16 cellular contexts compared by ENCODE assay signal in genomic region chr11:116581349-116581748, GRCh38.
DNase-seq lines count a peak whose midpoint lies in the region; ATAC-seq and TF ChIP-seq lines count a peak whose summit lies in the region.
"Had no signal": no experiment of that assay in that cellular context is flagged by ENCODE, and none has a peak within 500 bp of the region (broad histone marks: within the 10 kb centered on the region; RNA-seq: fewer than 3 reads in every experiment).

No MANE protein-coding gene starts in this region.

- H3K56ac ChIP-seq in H9 (ENCODE audit: insufficient read length, low read depth, low read length): no peak overlapping the region
- H3K56ac ChIP-seq in mesendoderm (ENCODE audit: low read length): peak overlapping the region; percentile 7

- H3K9me3 ChIP-seq in Caco-2 (no peaks in the 10 kb centered on the region), H9 (ENCODE audit: control insufficient read depth, low read depth, low read length) (no peaks in the 10 kb centered on the region), ectodermal cell (ENCODE audit: control insufficient read depth, low read length) (no peaks in the 10 kb centered on the region)
- H3K9me3 ChIP-seq: A549, SJCRH30 had no signal

- peaks cover 13% of the 10 kb centered on the region for H3K27me3 ChIP-seq in Caco-2 (replicated peaks; ENCODE audit: control insufficient read depth, insufficient read depth, low read length)
- peaks cover 47% of the 10 kb centered on the region for H3K27me3 ChIP-seq in H9 (ENCODE audit: insufficient read depth, low read length)
- peaks cover 92% of the 10 kb centered on the region for H3K27me3 ChIP-seq in ectodermal cell (ENCODE audit: control insufficient read depth, insufficient read depth, low read length, poor library complexity, severe bottlenecking)
- peaks cover 4% of the 10 kb centered on the region for H3K27me3 ChIP-seq in mesendoderm (ENCODE audit: insufficient read depth, low read length, poor library complexity)
- H3K27me3 ChIP-seq: BLaER1 treated with 17β-estradiol and CSF1 and Interleukin-3, amounts not matched to agents 10 nM and 100 nM; SJCRH30 had no signal

- H3K23me2 ChIP-seq in H9 (ENCODE audit: insufficient read length, low read depth, low read length, poor library complexity, severe bottlenecking): peaks cover 8% of the 10 kb centered on the region

- H3K18ac ChIP-seq in H9 (ENCODE audit: insufficient read length, low read depth, low read length) (no peak overlapping the region), mesendoderm (ENCODE audit: low read length) (no peak overlapping the region)

- H3K4me1 Mint-ChIP-seq in Caco-2 (ENCODE audit: low read depth, unreplicated experiment) (no peaks in the 10 kb centered on the region), H9 (peaks cover 55 to 61% of the 10 kb centered on the region in 2 experiments)
- H3K4me1 Mint-ChIP-seq: CD8-positive, alpha-beta memory T cell had no signal

- H2AK5ac ChIP-seq in H9 (ENCODE audit: insufficient read length, low read length): no peak overlapping the region
- no peak overlapping the region for H2AK5ac ChIP-seq in mesendoderm (ENCODE audit: low read length)

- H3K36me3 ChIP-seq in Caco-2 (ENCODE audit: control insufficient read depth, insufficient read depth, low read length) (no peaks in the 10 kb centered on the region), ectodermal cell (ENCODE audit: control insufficient read depth, insufficient read depth, low read length) (no peaks in the 10 kb centered on the region), mesendoderm (ENCODE audit: control insufficient read depth, insufficient read depth, low read length) (no peaks in the 10 kb centered on the region)
- H3K36me3 ChIP-seq: BLaER1 treated with 17β-estradiol and CSF1 and Interleukin-3, amounts not matched to agents 10 nM and 100 nM; SJCRH30 had no signal

- intact Hi-C loops in Caco-2 (cut with micrococcal nuclease; ENCODE audit: unreplicated experiment): no loop called here

- H3T11ph ChIP-seq in H9 (ENCODE audit: low read length): no peak overlapping the region

- H3K79me1 ChIP-seq in H9 (ENCODE audit: insufficient read depth, low read depth, low read length, poor library complexity, severe bottlenecking): no peaks in the 10 kb centered on the region
- no peaks in the 10 kb centered on the region for H3K79me1 ChIP-seq in mesendoderm (ENCODE audit: low read length)

- no peak overlapping the region for H2BK20ac ChIP-seq in H9 (ENCODE audit: low read depth, low read length, poor library complexity, severe bottlenecking)

- H4K5ac ChIP-seq in H9 (ENCODE audit: insufficient read length, low read depth, low read length) (no peak overlapping the region), mesendoderm (ENCODE audit: low read length) (no peak overlapping the region)

- H3K9ac ChIP-seq in H9 (ENCODE audit: extremely low read depth, insufficient read length, low read length): no peak overlapping the region
- no peak overlapping the region for H3K9ac ChIP-seq in mesendoderm (ENCODE audit: low read length)
- H3K9ac ChIP-seq: BLaER1 treated with 17β-estradiol and CSF1 and Interleukin-3, amounts not matched to agents 10 nM and 100 nM had no signal

- H4K20me1 ChIP-seq in H9 (ENCODE audit: control insufficient read depth, insufficient read depth, insufficient read length): no peaks in the 10 kb centered on the region
- H4K20me1 ChIP-seq: BLaER1 treated with 17β-estradiol and CSF1 and Interleukin-3, amounts not matched to agents 10 nM and 100 nM had no signal

- H4K91ac ChIP-seq in H9 (ENCODE audit: insufficient read length, low read depth, low read length): no peak overlapping the region

- H3K27ac ChIP-seq in H9 (ENCODE audit: insufficient read length, low read depth, low read length) (no peak overlapping the region), ectodermal cell (ENCODE audit: insufficient read depth, low read depth, low read length, poor library complexity, severe bottlenecking) (no peak overlapping the region), mesendoderm (ENCODE audit: low read depth, low read length) (no peak overlapping the region)
- H3K27ac ChIP-seq: A549; BLaER1 treated with 17β-estradiol and CSF1 and Interleukin-3, amounts not matched to agents 10 nM and 100 nM; SJCRH30 had no signal

- no TSS peak for BruUV-seq in Caco-2 (replicated peaks; lab: Mats Ljungman, UMichigan)

- H4K8ac ChIP-seq in H9 (replicated peaks; ENCODE audit: insufficient read length, low read depth, low read length) (no peak overlapping the region), mesendoderm (ENCODE audit: low read depth, low read length) (no peak overlapping the region)

- no CpG with 5 or more reads among the region's 13 CpGs for WGBS in H9 (ENCODE audit: extremely low coverage, insufficient read length, low lambda C conversion rate)
- whole genome bisulfite sequencing in ectodermal cell, 2 experiments: 22 to 24% methylated on average over 13 of the region's 13 CpGs
- whole genome bisulfite sequencing in mesendoderm (ENCODE audit: extremely low coverage, insufficient coverage, low lambda C conversion rate): no CpG with 5 or more reads among the region's 13 CpGs

- CTCF ChIA-PET in Caco-2 (lab: Charles Lee): interaction anchor here (0.6 kb wide), 1 partner anchor 300 kb away, joined by 3 read pairs; no protein-coding TSS in a partner anchor

- H3K27me3 Mint-ChIP-seq in Caco-2 (ENCODE audit: insufficient read depth, unreplicated experiment): peaks cover 62% of the 10 kb centered on the region
- H3K27me3 Mint-ChIP-seq in H9 (ENCODE audit: low read depth): peaks cover 97% of the 10 kb centered on the region

- H2BK5ac ChIP-seq in H9 (ENCODE audit: insufficient read length, low read length) (no peak overlapping the region), mesendoderm (ENCODE audit: low read length) (no peak overlapping the region)

- H2BK120ac ChIP-seq in H9 (ENCODE audit: low read depth, low read length, poor library complexity, severe bottlenecking): no peak overlapping the region
- H2BK120ac ChIP-seq in mesendoderm (ENCODE audit: low read depth, low read length): no peak overlapping the region

- H3K4ac ChIP-seq in H9 (ENCODE audit: low read depth, low read length) (no peak overlapping the region), mesendoderm (ENCODE audit: low read depth, low read length) (no peak overlapping the region)

- H3K4me1 ChIP-seq in Caco-2: peaks cover 9% of the 10 kb centered on the region
- H3K4me1 ChIP-seq in H9 (ENCODE audit: insufficient read depth, low read length): 0 out of 2 replicates have a peak, but pooled peaks cover 3% of the 10 kb centered on the region
- H3K4me1 ChIP-seq in ectodermal cell (ENCODE audit: control insufficient read depth, insufficient read depth, low read length): peaks cover 19% of the 10 kb centered on the region
- H3K4me1 ChIP-seq in mesendoderm (ENCODE audit: control insufficient read depth, low read depth, low read length): peaks cover 8% of the 10 kb centered on the region
- H3K4me1 ChIP-seq: A549, SJCRH30 had no signal

- H3K14ac ChIP-seq in H9 (ENCODE audit: insufficient read depth, low read length): no peak overlapping the region

- H3K79me2 ChIP-seq in H9 (ENCODE audit: insufficient read depth, low read length): no peaks in the 10 kb centered on the region
- no peaks in the 10 kb centered on the region for H3K79me2 ChIP-seq in mesendoderm (ENCODE audit: control insufficient read depth, insufficient read depth, low read length)

- POLR2A ChIA-PET in Caco-2 (lab: Charles Lee): no interaction called here

- TF ChIP-seq CTCF in Caco-2 (IDR thresholded peaks at IDR 0.05; ENCODE audit: insufficient read depth in 1 of 2, low read depth in 1 of 2, low read length in 1 of 2, severe bottlenecking in 1 of 2, unreplicated experiment in 1 of 2) (no peak), H9 (conservative IDR thresholded peaks at IDR 0.05) (no peak)

- H3K4me3 ChIP-seq in Caco-2 (ENCODE audit: low read depth, low read length): no peak overlapping the region
- peak overlapping the region; percentile 13 for H3K4me3 ChIP-seq in ectodermal cell (ENCODE audit: insufficient read depth, low read depth, low read length)
- H3K4me3 ChIP-seq in mesendoderm (ENCODE audit: low read length): no peak overlapping the region
- H3K4me3 ChIP-seq: A549; BLaER1 treated with 17β-estradiol and CSF1 and Interleukin-3, amounts not matched to agents 10 nM and 100 nM; SJCRH30 had no signal

- H3K4me2 ChIP-seq in H9 (ENCODE audit: insufficient read depth, insufficient read length, low read length) (peak overlapping the region; percentile 51), mesendoderm (ENCODE audit: low read length) (peak overlapping the region; percentile 0)
- H3K4me2 ChIP-seq: BLaER1 treated with 17β-estradiol and CSF1 and Interleukin-3, amounts not matched to agents 10 nM and 100 nM had no signal

- H3K4me3 Mint-ChIP-seq in Caco-2 (ENCODE audit: unreplicated experiment) (peak overlapping the region; percentile 20), H9 (peak overlapping the region; percentile 30 to 70)
- H3K4me3 Mint-ChIP-seq: CD8-positive, alpha-beta memory T cell had no signal

- DNase-seq in Caco-2 (no peak), H9 (no peak), mesendoderm (peak; percentile 31), NCI-H1417 treated with DMSO at 0.1 percent for 48 hours (lab: John Stamatoyannopoulos, UW) (no peak), GM03348 (ENCODE audit: low spot score) (no peak)
- DNase-seq: CD8-positive, alpha-beta memory T cell; HCEC 1CT; KG1; NCI-H1092; SJCRH30 had no signal

- ATAC-seq in GM21576 (IDR thresholded peaks at IDR 0.05; ENCODE audit: unreplicated experiment) (no peak), GM21723 (IDR thresholded peaks at IDR 0.05; ENCODE audit: unreplicated experiment) (no peak)
- ATAC-seq: A549, HepG2 had no signal

- H3K23ac ChIP-seq in H9 (ENCODE audit: insufficient read length, low read depth, low read length) (no peak overlapping the region), mesendoderm (ENCODE audit: low read length) (no peak overlapping the region)

- H3K36me3 Mint-ChIP-seq in Caco-2 (ENCODE audit: insufficient read depth, unreplicated experiment) (no peaks in the 10 kb centered on the region), H9 (ENCODE audit: insufficient read depth in 1 of 3, low read depth in 3 of 3) (peaks cover 0 to 2% (median 0%) of the 10 kb centered on the region in 3 experiments; a peak in 1 of 7 replicates)
- H3K36me3 Mint-ChIP-seq: CD8-positive, alpha-beta memory T cell had no signal

- H3K27ac Mint-ChIP-seq in Caco-2 (ENCODE audit: unreplicated experiment) (no peak overlapping the region), H9 (no peak overlapping the region; a peak in 1 of 7 replicates)
- H3K27ac Mint-ChIP-seq: CD8-positive, alpha-beta memory T cell had no signal

- H2BK12ac ChIP-seq in H9 (ENCODE audit: insufficient read length, low read depth, low read length): no peak overlapping the region

- no peak overlapping the region for H2AFZ ChIP-seq in H9 (ENCODE audit: low read length)

- H3K9me3 Mint-ChIP-seq in Caco-2 (ENCODE audit: unreplicated experiment) (no peaks in the 10 kb centered on the region), H9 (peaks cover 0 to 2% of the 10 kb centered on the region in 2 experiments; a peak in 2 of 5 replicates)
- H3K9me3 Mint-ChIP-seq: CD8-positive, alpha-beta memory T cell had no signal

- H2BK15ac ChIP-seq in H9 (ENCODE audit: low read depth, low read length) (no peak overlapping the region), mesendoderm (replicated peaks; ENCODE audit: low read depth) (no peak overlapping the region)
